Comparison of ENCODE assay signal across 36 cellular contexts in genomic region chr2:221640686-221641085, GRCh38.
"Had no signal": no experiment of that assay in that cellular context is flagged by ENCODE, and none has a peak within 500 bp of the region (broad histone marks: within the 10 kb centered on the region; RNA-seq: fewer than 3 reads in every experiment).

No MANE protein-coding gene starts in this region.

- H3K27ac ChIP-seq: brain microvascular endothelial cell, Peyer's patch, VCaP had no signal

- H3K9me3 ChIP-seq: Peyer's patch had no signal

- H3K27me3 ChIP-seq: brain microvascular endothelial cell, Peyer's patch had no signal

- H3K4me1 Mint-ChIP-seq: activated B cell treated with CpG ODN at 0.5 μM for 24 hours; activated naive CD8-positive, alpha-beta T cell treated with anti-CD3 and anti-CD28 coated beads for 36 hours had no signal

- H3K4me1 ChIP-seq: Peyer's patch had no signal

- H3K36me3 Mint-ChIP-seq: activated naive CD8-positive, alpha-beta T cell treated with anti-CD3 and anti-CD28 coated beads for 36 hours had no signal

- DNase-seq: activated B cell treated with CpG ODN at 0.5 μM for 24 hours; activated CD4-positive, alpha-beta T cell treated with anti-CD3 and anti-CD28 coated beads for 48 hours; activated CD4-positive, alpha-beta T cell treated with anti-CD3 and anti-CD28 coated beads, Interleukin-2, amount 50 U/mL, for 4 hours; activated CD4-positive, CD25-positive, alpha-beta regulatory T cell treated with anti-CD3 and anti-CD28 coated beads, Interleukin-2, amount 50 U/mL, for 72 hours; activated CD8-positive, alpha-beta memory T cell treated with anti-CD3 and anti-CD28 coated beads, Interleukin-2, amount 50 U/mL, for 4 hours; activated effector memory CD4-positive, alpha-beta T cell treated with anti-CD3 and anti-CD28 coated beads, Interleukin-2, amount 50 U/mL, for 16 hours; activated naive CD4-positive, alpha-beta T cell; activated naive CD4-positive, alpha-beta T cell treated with anti-CD3 and anti-CD28 coated beads, Interleukin-2, amount 50 U/mL, for 16 hours; activated naive CD8-positive, alpha-beta T cell treated with anti-CD3 and anti-CD28 coated beads for 36 hours; activated T-cell treated with anti-CD3 and anti-CD28 coated beads for 4 hours; activated T-cell treated with anti-CD3 and anti-CD28 coated beads, Interleukin-2, amount 50 U/mL, for 4 hours; amniotic stem cell; aorta; brain microvascular endothelial cell; central memory CD4-positive, alpha-beta T cell; Karpas-422; KBM-7; MM.1S; NCI-H1092; NCI-H1436 treated with DMSO at 0.1 percent for 48 hours; NCI-H1694 treated with DMSO at 0.1 percent for 48 hours; NCI-H2029 treated with DMSO at 0.1 percent for 48 hours; NCI-H2107; NCI-H2171; NCI-H510A; NCI-H526; NCI-H748 treated with DMSO at 0.1 percent for 48 hours; NK-92 treated with Interleukin-12 subunit alpha and Interleukin-12 subunit beta, amount 100 ng/mL, for 24 hours; PC-3; Peyer's patch; RPMI8226; SIG-M5; SW 1271; T-helper 9 cell had no signal

- H3K27me3 Mint-ChIP-seq: activated B cell treated with CpG ODN at 0.5 μM for 24 hours; activated naive CD8-positive, alpha-beta T cell treated with anti-CD3 and anti-CD28 coated beads for 36 hours had no signal

- H3K27ac Mint-ChIP-seq: activated B cell treated with CpG ODN at 0.5 μM for 24 hours; activated naive CD8-positive, alpha-beta T cell treated with anti-CD3 and anti-CD28 coated beads for 36 hours; activated T-helper 17 cell treated with anti-CD3 and anti-CD28 coated beads, Interleukin-2, amount 50 U/mL, for 72 hours had no signal

- H3K36me3 ChIP-seq: brain microvascular endothelial cell, Peyer's patch had no signal

- H3K9me3 Mint-ChIP-seq: activated T-cell treated with anti-CD3 and anti-CD28 coated beads, Interleukin-2, amount 50 U/mL, for 4 hours had no signal

- ATAC-seq: PC-3 had no signal

- H3K4me3 ChIP-seq: Peyer's patch had no signal

- H3K4me3 Mint-ChIP-seq: activated B cell treated with CpG ODN at 0.5 μM for 24 hours; activated naive CD8-positive, alpha-beta T cell treated with anti-CD3 and anti-CD28 coated beads for 36 hours; activated T-cell treated with anti-CD3 and anti-CD28 coated beads, Interleukin-2, amount 50 U/mL, for 4 hours; activated T-helper 17 cell treated with anti-CD3 and anti-CD28 coated beads, Interleukin-2, amount 50 U/mL, for 72 hours had no signal
